ENCODE assay signal across 1 cellular context in the genomic region with DNA sequence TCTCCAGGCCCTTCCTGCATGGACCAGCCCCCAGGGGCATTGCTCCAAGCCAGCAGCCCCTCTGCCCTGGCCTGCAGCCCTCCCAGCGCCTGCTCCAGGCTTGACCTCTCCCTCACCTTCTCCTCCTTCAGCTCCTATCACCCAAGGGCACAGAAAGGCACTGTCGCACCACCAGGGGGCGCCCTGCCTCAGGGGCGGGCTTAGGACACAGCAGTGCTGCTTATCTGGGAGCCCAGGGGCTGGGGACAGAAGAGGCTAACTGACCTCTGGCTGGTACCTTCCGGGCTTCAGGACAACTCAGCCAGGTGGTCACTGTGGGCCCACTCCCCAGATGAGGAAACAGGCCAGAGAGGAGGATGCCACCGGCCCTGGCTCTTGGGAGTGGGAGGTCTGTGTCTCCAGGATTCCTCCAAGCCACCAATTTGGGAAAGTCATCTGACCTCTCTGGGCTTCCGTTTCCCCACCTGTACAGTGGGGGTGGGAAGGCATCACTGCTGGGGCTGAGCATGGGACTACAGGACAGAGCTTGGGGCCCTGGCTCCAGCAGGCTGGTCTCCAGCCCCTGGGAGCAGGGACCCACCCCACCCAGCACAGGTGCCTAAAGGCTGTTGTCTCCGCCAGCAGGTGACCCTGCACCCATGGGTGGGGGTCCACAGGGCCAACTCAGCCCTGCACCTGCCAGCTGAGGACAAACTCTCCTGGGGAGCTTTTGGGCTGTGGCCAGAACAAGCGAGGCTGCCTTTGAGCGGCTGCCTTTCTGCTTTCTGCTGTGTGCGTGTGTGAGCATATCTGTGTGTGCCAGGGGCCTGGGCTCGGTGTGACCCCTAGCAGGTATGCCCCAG.
A peak's percentile ranks its signal among the peaks of the same experiment; 100 is the strongest.
TF ChIP-seq lines count a peak whose summit lies in the region.

No MANE protein-coding gene starts in this region.

TF ChIP-seq in HEK293, 187 proteins besides CTCF, POLR2A, EP300 and RAD21 (continued from another document and continues in another):
- TF ChIP-seq, protein P1, sequence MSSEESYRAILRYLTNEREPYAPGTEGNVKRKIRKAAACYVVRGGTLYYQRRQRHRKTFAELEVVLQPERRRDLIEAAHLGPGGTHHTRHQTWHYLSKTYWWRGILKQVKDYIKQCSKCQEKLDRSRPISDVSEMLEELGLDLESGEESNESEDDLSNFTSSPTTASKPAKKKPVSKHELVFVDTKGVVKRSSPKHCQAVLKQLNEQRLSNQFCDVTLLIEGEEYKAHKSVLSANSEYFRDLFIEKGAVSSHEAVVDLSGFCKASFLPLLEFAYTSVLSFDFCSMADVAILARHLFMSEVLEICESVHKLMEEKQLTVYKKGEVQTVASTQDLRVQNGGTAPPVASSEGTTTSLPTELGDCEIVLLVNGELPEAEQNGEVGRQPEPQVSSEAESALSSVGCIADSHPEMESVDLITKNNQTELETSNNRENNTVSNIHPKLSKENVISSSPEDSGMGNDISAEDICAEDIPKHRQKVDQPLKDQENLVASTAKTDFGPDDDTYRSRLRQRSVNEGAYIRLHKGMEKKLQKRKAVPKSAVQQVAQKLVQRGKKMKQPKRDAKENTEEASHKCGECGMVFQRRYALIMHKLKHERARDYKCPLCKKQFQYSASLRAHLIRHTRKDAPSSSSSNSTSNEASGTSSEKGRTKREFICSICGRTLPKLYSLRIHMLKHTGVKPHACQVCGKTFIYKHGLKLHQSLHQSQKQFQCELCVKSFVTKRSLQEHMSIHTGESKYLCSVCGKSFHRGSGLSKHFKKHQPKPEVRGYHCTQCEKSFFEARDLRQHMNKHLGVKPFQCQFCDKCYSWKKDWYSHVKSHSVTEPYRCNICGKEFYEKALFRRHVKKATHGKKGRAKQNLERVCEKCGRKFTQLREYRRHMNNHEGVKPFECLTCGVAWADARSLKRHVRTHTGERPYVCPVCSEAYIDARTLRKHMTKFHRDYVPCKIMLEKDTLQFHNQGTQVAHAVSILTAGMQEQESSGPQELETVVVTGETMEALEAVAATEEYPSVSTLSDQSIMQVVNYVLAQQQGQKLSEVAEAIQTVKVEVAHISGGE (tag by site-specific recombination; conservative IDR thresholded peaks at IDR 0.05; ENCODE audit: low read depth), result no peak
- TF ChIP-seq ZNF10 (tag by site-specific recombination; IDR thresholded peaks at IDR 0.05), result peak; percentile 73
- TF ChIP-seq, protein P2, sequence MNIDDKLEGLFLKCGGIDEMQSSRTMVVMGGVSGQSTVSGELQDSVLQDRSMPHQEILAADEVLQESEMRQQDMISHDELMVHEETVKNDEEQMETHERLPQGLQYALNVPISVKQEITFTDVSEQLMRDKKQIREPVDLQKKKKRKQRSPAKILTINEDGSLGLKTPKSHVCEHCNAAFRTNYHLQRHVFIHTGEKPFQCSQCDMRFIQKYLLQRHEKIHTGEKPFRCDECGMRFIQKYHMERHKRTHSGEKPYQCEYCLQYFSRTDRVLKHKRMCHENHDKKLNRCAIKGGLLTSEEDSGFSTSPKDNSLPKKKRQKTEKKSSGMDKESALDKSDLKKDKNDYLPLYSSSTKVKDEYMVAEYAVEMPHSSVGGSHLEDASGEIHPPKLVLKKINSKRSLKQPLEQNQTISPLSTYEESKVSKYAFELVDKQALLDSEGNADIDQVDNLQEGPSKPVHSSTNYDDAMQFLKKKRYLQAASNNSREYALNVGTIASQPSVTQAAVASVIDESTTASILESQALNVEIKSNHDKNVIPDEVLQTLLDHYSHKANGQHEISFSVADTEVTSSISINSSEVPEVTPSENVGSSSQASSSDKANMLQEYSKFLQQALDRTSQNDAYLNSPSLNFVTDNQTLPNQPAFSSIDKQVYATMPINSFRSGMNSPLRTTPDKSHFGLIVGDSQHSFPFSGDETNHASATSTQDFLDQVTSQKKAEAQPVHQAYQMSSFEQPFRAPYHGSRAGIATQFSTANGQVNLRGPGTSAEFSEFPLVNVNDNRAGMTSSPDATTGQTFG (tag by site-specific recombination; IDR thresholded peaks at IDR 0.05; ENCODE audit: borderline replicate concordance), result no peak
- no peak for TF ChIP-seq RBAK (tag by site-specific recombination; IDR thresholded peaks at IDR 0.05)
- no peak for TF ChIP-seq ZBTB1 (tag by site-specific recombination; IDR thresholded peaks at IDR 0.05)
- no peak for TF ChIP-seq ZNF785 (tag by site-specific recombination; IDR thresholded peaks at IDR 0.05)
- no peak for TF ChIP-seq ZNF510 (tag by site-specific recombination; IDR thresholded peaks at IDR 0.05; ENCODE audit: insufficient replicate concordance)
- no peak for TF ChIP-seq ZNF629 (tag by site-specific recombination; IDR thresholded peaks at IDR 0.05)
- TF ChIP-seq, protein P3, sequence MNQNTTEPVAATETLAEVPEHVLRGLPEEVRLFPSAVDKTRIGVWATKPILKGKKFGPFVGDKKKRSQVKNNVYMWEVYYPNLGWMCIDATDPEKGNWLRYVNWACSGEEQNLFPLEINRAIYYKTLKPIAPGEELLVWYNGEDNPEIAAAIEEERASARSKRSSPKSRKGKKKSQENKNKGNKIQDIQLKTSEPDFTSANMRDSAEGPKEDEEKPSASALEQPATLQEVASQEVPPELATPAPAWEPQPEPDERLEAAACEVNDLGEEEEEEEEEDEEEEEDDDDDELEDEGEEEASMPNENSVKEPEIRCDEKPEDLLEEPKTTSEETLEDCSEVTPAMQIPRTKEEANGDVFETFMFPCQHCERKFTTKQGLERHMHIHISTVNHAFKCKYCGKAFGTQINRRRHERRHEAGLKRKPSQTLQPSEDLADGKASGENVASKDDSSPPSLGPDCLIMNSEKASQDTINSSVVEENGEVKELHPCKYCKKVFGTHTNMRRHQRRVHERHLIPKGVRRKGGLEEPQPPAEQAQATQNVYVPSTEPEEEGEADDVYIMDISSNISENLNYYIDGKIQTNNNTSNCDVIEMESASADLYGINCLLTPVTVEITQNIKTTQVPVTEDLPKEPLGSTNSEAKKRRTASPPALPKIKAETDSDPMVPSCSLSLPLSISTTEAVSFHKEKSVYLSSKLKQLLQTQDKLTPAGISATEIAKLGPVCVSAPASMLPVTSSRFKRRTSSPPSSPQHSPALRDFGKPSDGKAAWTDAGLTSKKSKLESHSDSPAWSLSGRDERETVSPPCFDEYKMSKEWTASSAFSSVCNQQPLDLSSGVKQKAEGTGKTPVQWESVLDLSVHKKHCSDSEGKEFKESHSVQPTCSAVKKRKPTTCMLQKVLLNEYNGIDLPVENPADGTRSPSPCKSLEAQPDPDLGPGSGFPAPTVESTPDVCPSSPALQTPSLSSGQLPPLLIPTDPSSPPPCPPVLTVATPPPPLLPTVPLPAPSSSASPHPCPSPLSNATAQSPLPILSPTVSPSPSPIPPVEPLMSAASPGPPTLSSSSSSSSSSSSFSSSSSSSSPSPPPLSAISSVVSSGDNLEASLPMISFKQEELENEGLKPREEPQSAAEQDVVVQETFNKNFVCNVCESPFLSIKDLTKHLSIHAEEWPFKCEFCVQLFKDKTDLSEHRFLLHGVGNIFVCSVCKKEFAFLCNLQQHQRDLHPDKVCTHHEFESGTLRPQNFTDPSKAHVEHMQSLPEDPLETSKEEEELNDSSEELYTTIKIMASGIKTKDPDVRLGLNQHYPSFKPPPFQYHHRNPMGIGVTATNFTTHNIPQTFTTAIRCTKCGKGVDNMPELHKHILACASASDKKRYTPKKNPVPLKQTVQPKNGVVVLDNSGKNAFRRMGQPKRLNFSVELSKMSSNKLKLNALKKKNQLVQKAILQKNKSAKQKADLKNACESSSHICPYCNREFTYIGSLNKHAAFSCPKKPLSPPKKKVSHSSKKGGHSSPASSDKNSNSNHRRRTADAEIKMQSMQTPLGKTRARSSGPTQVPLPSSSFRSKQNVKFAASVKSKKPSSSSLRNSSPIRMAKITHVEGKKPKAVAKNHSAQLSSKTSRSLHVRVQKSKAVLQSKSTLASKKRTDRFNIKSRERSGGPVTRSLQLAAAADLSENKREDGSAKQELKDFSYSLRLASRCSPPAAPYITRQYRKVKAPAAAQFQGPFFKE (tag by site-specific recombination; IDR thresholded peaks at IDR 0.05; ENCODE audit: borderline replicate concordance), result no peak
- no peak for TF ChIP-seq ZNF610 (tag by site-specific recombination; IDR thresholded peaks at IDR 0.05; ENCODE audit: borderline replicate concordance)
- TF ChIP-seq GLIS2 (tag by site-specific recombination; IDR thresholded peaks at IDR 0.05), result no peak; the same call in 1 of the 2 replicates
- TF ChIP-seq ZNF341 (tag by site-specific recombination; IDR thresholded peaks at IDR 0.05; ENCODE audit: low read depth), result no peak
- TF ChIP-seq ZNF837 (tag by site-specific recombination; IDR thresholded peaks at IDR 0.05), result no peak
- no peak for TF ChIP-seq ZNF433 (tag by site-specific recombination; IDR thresholded peaks at IDR 0.05; ENCODE audit: low read depth)
- TF ChIP-seq HOXD13 (CRISPR knock-in tag; IDR thresholded peaks at IDR 0.05; ENCODE audit: borderline replicate concordance), result no peak
- no peak for TF ChIP-seq ZNF202 (tag by site-specific recombination; IDR thresholded peaks at IDR 0.05; ENCODE audit: borderline replicate concordance)
- TF ChIP-seq ZNF366 (tag by site-specific recombination; conservative IDR thresholded peaks at IDR 0.05), result peak; percentile 42; the same call in 1 of the 2 replicates
- no peak for TF ChIP-seq ZNF514 (tag by site-specific recombination; IDR thresholded peaks at IDR 0.05)
- TF ChIP-seq BCL11B (tag by site-specific recombination; IDR thresholded peaks at IDR 0.05; ENCODE audit: low read depth), result peak; percentile 50; the same call in 1 of the 2 replicates
- peak; percentile 79 for TF ChIP-seq ZBTB17 (tag by site-specific recombination; IDR thresholded peaks at IDR 0.05)
- TF ChIP-seq ZNF677 (tag by site-specific recombination; IDR thresholded peaks at IDR 0.05), result no peak
- TF ChIP-seq, protein P4, sequence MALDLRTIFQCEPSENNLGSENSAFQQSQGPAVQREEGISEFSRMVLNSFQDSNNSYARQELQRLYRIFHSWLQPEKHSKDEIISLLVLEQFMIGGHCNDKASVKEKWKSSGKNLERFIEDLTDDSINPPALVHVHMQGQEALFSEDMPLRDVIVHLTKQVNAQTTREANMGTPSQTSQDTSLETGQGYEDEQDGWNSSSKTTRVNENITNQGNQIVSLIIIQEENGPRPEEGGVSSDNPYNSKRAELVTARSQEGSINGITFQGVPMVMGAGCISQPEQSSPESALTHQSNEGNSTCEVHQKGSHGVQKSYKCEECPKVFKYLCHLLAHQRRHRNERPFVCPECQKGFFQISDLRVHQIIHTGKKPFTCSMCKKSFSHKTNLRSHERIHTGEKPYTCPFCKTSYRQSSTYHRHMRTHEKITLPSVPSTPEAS (tag by site-specific recombination; IDR thresholded peaks at IDR 0.05), result no peak; the same call in 1 of the 2 replicates
- TF ChIP-seq ZNF169 (tag by site-specific recombination; IDR thresholded peaks at IDR 0.05), result no peak
- no peak for TF ChIP-seq ZNF302 (tag by site-specific recombination; IDR thresholded peaks at IDR 0.05; ENCODE audit: low read depth)
- TF ChIP-seq ZFP3 (tag by site-specific recombination; IDR thresholded peaks at IDR 0.05; ENCODE audit: low read depth), result no peak
- TF ChIP-seq HOXC10 (CRISPR knock-in tag; IDR thresholded peaks at IDR 0.05), result no peak
- TF ChIP-seq ZNF707 (tag by site-specific recombination; IDR thresholded peaks at IDR 0.05), result no peak
- no peak for TF ChIP-seq ZBTB20 (tag by site-specific recombination; IDR thresholded peaks at IDR 0.05)
- no peak for TF ChIP-seq ZNF23 (tag by site-specific recombination; IDR thresholded peaks at IDR 0.05; ENCODE audit: borderline replicate concordance)
- TF ChIP-seq, protein P5, sequence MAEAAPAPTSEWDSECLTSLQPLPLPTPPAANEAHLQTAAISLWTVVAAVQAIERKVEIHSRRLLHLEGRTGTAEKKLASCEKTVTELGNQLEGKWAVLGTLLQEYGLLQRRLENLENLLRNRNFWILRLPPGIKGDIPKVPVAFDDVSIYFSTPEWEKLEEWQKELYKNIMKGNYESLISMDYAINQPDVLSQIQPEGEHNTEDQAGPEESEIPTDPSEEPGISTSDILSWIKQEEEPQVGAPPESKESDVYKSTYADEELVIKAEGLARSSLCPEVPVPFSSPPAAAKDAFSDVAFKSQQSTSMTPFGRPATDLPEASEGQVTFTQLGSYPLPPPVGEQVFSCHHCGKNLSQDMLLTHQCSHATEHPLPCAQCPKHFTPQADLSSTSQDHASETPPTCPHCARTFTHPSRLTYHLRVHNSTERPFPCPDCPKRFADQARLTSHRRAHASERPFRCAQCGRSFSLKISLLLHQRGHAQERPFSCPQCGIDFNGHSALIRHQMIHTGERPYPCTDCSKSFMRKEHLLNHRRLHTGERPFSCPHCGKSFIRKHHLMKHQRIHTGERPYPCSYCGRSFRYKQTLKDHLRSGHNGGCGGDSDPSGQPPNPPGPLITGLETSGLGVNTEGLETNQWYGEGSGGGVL (tag by site-specific recombination; IDR thresholded peaks at IDR 0.05), result no peak
- no peak for TF ChIP-seq HOXA7 (CRISPR knock-in tag; IDR thresholded peaks at IDR 0.05; ENCODE audit: borderline replicate concordance)
- TF ChIP-seq, protein P6, sequence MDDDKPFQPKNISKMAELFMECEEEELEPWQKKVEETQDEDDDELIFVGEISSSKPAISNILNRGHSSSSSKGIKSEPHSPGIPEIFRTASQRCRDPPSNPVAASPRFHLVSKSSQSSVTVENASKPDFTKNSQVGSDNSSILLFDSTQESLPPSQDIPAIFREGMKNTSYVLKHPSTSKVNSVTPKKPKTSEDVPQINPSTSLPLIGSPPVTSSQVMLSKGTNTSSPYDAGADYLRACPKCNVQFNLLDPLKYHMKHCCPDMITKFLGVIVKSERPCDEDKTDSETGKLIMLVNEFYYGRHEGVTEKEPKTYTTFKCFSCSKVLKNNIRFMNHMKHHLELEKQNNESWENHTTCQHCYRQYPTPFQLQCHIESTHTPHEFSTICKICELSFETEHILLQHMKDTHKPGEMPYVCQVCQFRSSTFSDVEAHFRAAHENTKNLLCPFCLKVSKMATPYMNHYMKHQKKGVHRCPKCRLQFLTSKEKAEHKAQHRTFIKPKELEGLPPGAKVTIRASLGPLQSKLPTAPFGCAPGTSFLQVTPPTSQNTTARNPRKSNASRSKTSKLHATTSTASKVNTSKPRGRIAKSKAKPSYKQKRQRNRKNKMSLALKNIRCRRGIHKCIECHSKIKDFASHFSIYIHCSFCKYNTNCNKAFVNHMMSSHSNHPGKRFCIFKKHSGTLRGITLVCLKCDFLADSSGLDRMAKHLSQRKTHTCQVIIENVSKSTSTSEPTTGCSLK (tag by site-specific recombination; IDR thresholded peaks at IDR 0.05), result no peak
- no peak for TF ChIP-seq ZNF548 (tag by site-specific recombination; IDR thresholded peaks at IDR 0.05)
- TF ChIP-seq ZNF558 (tag by site-specific recombination; IDR thresholded peaks at IDR 0.05), result no peak
- no peak for TF ChIP-seq ZNF701 (tag by site-specific recombination; IDR thresholded peaks at IDR 0.05)
